ENCODE assay signal across 8 cellular contexts in the genomic region with DNA sequence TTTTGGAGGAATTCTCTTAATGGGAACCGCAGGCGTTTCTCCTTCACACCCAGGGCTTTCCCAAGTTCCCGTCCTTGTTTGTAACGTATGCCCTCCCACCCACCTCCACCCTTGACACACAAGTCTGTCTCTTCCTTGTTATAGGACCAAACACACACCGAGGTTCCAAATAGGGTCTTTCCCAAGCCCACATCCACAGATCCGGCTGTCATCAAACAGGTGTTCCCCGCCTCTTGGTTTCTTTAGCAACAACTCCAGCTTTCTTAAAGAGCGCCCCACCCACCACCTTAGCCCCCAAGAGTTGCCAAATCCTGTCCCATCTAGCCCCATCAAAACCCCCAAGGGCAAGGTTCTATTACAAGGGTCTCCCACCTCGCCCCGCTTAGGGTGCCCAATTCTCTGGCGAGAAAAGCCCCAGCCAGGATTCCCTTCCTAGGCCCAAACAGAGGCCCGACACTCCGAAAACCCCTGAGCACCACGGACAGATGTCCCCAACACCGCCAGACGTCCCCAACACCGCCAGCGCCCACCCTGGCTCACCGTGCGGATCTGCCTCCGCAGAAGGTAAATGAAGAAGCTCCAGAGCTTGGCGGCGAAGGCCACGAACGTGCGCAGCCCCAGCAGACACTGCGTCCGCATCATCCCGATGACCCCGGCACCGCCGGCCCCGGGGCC. TPM values are rescaled to one million over a fixed set of nuclear protein-coding genes. Genes with fewer than 3 reads are reported as not detected.
A peak's percentile ranks its signal among the peaks of the same experiment; 100 is the strongest.
DNase-seq lines count a peak whose midpoint lies in the region; ATAC-seq and TF ChIP-seq lines count a peak whose summit lies in the region.

No MANE protein-coding gene starts in this region.

- H3K4me1 ChIP-seq in ascending aorta (peaks cover 16 to 27% of the 10 kb centered on the region in 2 donors), left lung (peaks cover 18 to 47% of the 10 kb centered on the region in 2 donors), tibial artery (peaks cover 0 to 40% (median 32%) of the 10 kb centered on the region in 4 donors)

- H3K4me3 ChIP-seq in ascending aorta (peak overlapping the region; percentile 84 to 94), left lung (peak overlapping the region; percentile 83 to 95), tibial artery (peak overlapping the region; percentile 94 to 98)

- no peaks in the 10 kb centered on the region for H3K27me3 ChIP-seq in ascending aorta
- no peaks in the 10 kb centered on the region for H3K27me3 ChIP-seq in left lung
- no peaks in the 10 kb centered on the region for H3K27me3 ChIP-seq in tibial artery

- no peak for TF ChIP-seq CTCF in ascending aorta (IDR thresholded peaks at IDR 0.05)
- TF ChIP-seq CTCF in left lung (IDR thresholded peaks at IDR 0.05), result no peak
- no peak for TF ChIP-seq CTCF in tibial artery (IDR thresholded peaks at IDR 0.05)

- intact Hi-C loops in ascending aorta (cut with DNase I), result loop anchor here (1.0 to 5.0 kb wide), 2 partner anchors 7 to 322 kb away; no protein-coding TSS in a partner anchor
- intact Hi-C loops in left lung (cut with DNase I), result no loop called here
- intact Hi-C loops in tibial artery (cut with DNase I; ENCODE audit: low total_unique reads), result loop anchor here (10.0 kb wide), 2 partner anchors 94 to 314 kb away; partner anchors contain the start of gene SENP3

- peaks cover 30 to 31% of the 10 kb centered on the region in 2 donors for H3K36me3 ChIP-seq in ascending aorta
- peaks cover 0 to 34% of the 10 kb centered on the region in 2 donors for H3K36me3 ChIP-seq in left lung
- peaks cover 22 to 31% (median 30%) of the 10 kb centered on the region in 3 donors for H3K36me3 ChIP-seq in tibial artery

- in situ Hi-C loops in ACHN (cut with HindIII; ENCODE audit: low pct_ligation_motif_present, low pct_unique_long_range_greater_than_20kb, low sequenced_read_pairs), result no loop called here

- H3K27ac ChIP-seq in ascending aorta (peak overlapping the region; percentile 100), left lung (peak overlapping the region; percentile 99 to 100), tibial artery (peak overlapping the region; percentile 96 to 100)

- no peak for ATAC-seq in left lung
- ATAC-seq in HG03460 (IDR thresholded peaks at IDR 0.05; ENCODE audit: unreplicated experiment), result no peak

- peak; percentile 35 for DNase-seq in activated CD8-positive, alpha-beta memory T cell treated with anti-CD3 and anti-CD28 coated beads, Interleukin-2, amount 50 U/mL, for 4 hours
- no peak for DNase-seq in activated CD8-positive, alpha-beta memory T cell treated with anti-CD3 and anti-CD28 coated beads, Interleukin-2, amount 50 U/mL, for 48 hours
- DNase-seq in ascending aorta (ENCODE audit: low spot score in 2 of 2) (peak in 1 of 2 donors; percentile 71), left lung (no peak), tibial artery (no peak), SHP77 treated with DMSO at 0.1 percent for 48 hours (lab: John Stamatoyannopoulos, UW) (no peak), ACHN (no peak)

- H3K9me3 ChIP-seq in ascending aorta (no peaks in the 10 kb centered on the region), left lung (no peaks in the 10 kb centered on the region), tibial artery (no peaks in the 10 kb centered on the region)

RNA-seq across cellular contexts. Expression of gene CTDNEP1, which starts 0.7 kb away (rescaled TPM):
- total RNA-seq in ascending aorta, result 81.4 TPM
- total RNA-seq in left lung, result 100 to 1,000 TPM; 134 to 171 TPM

RNA-seq across cellular contexts. Expression of gene ELP5, which starts 1.2 kb away (rescaled TPM):
- total RNA-seq in ascending aorta (106 TPM), left lung (10 to 100 TPM; 26.5 to 46.6 TPM)

RNA-seq across cellular contexts. Expression of gene GABARAP, which starts 8.5 kb away (rescaled TPM):
- 422 TPM for total RNA-seq in ascending aorta
- 100 to 1,000 TPM; 545 to 559 TPM for total RNA-seq in left lung

RNA-seq across cellular contexts. Expression of gene CLDN7, which starts 11.5 kb away (rescaled TPM):
- not detected for total RNA-seq in ascending aorta
- 100 to 1,000 TPM; 187 to 197 TPM for total RNA-seq in left lung

RNA-seq across cellular contexts. Expression of gene PHF23, which starts 11.5 kb away (rescaled TPM):
- total RNA-seq in ascending aorta (13.3 TPM), left lung (10 to 100 TPM; 31.1 to 45.4 TPM)

Comparison
In these comparisons a context has a peak if more than half of its experiments do, and no peak if none do; other contexts are left out.
1. intact Hi-C loops: an anchor here in ascending aorta (1.0 to 5.0 kb wide) and tibial artery (10.0 kb wide); none called in left lung.